In genomic region chr6:43828711-43829110, GRCh38 we compare ENCODE assay signal across 20 cellular contexts. TPM values are rescaled to one million over a fixed set of nuclear protein-coding genes. Genes with fewer than 3 reads are reported as not detected.
DNase-seq lines count a peak whose midpoint lies in the region; ATAC-seq and TF ChIP-seq lines count a peak whose summit lies in the region.
"Had no signal": no experiment of that assay in that cellular context is flagged by ENCODE, and none has a peak within 500 bp of the region (broad histone marks: within the 10 kb centered on the region; RNA-seq: fewer than 3 reads in every experiment).

No MANE protein-coding gene starts in this region.

- no peak overlapping the region for H3K9ac ChIP-seq in mesendoderm (ENCODE audit: low read length)

- H3K4me2 ChIP-seq in mesendoderm (ENCODE audit: low read length), result no peak overlapping the region

- no peak overlapping the region for H3K56ac ChIP-seq in mesendoderm (ENCODE audit: low read length)

- POLR2A ChIA-PET in WTC11 (lab: Charles Lee), result interaction anchor here (1.8 kb wide), 1 partner anchor 59 kb away, joined by 4 read pairs; the partner anchor contains the start of gene VEGFA

- H3K27ac ChIP-seq in mesendoderm (ENCODE audit: low read depth, low read length), result no peak overlapping the region
- H3K27ac ChIP-seq: dorsolateral prefrontal cortex, esophagus squamous epithelium had no signal

- WGBS in mesendoderm (ENCODE audit: extremely low coverage, insufficient coverage, low lambda C conversion rate), result no CpG with 5 or more reads among the region's 4 CpGs

- no peak overlapping the region for H4K8ac ChIP-seq in mesendoderm (ENCODE audit: low read depth, low read length)

- no peaks in the 10 kb centered on the region for H3K36me3 ChIP-seq in mesendoderm (ENCODE audit: control insufficient read depth, insufficient read depth, low read length)
- H3K36me3 ChIP-seq: esophagus squamous epithelium had no signal

- CTCF ChIA-PET in WTC11 (lab: Charles Lee), result interaction anchor here (0.7 to 1.5 kb wide), 12 partner anchors 10 to 268 kb away, joined by 3 to 9 read pairs (median 4); partner anchors contain the start of gene VEGFA

- H3K4me3 ChIP-seq in mesendoderm (ENCODE audit: low read length), result no peak overlapping the region
- H3K4me3 ChIP-seq: dorsolateral prefrontal cortex, esophagus squamous epithelium had no signal

- DNase-seq in NCI-H748 (lab: John Stamatoyannopoulos, UW; ENCODE audit: unreplicated experiment) (peak; percentile 21), NCI-H748 treated with DMSO at 0.1 percent for 48 hours (lab: John Stamatoyannopoulos, UW) (no peak), LHCN-M2 (ENCODE audit: low read depth) (peak; percentile 21), WTC11 (ENCODE audit: low spot score) (peak; percentile 35), mesendoderm (peak; percentile 75), COLO829 (ENCODE audit: low spot score) (no peak)
- DNase-seq in stimulated activated naive CD8-positive, alpha-beta T cell treated with anti-CD3 and anti-CD28 coated beads, Interleukin-15, Interleukin-2, amounts not matched to agents 100 U/mL and 50 U/mL, for 24 hours, result no peak
- DNase-seq: ACHN; DMS79 treated with DMSO at 0.1 percent for 48 hours; dorsolateral prefrontal cortex; esophagus squamous epithelium; glutamatergic neuron; naive thymus-derived CD8-positive, alpha-beta T cell; NCI-H1105; NCI-H2227 treated with DMSO at 0.1 percent for 48 hours; SIG-M5; stimulated activated CD4-positive, alpha-beta T cell treated with anti-CD3 and anti-CD28 coated beads, Interleukin-2, amount 100 ng/mL, for 24 hours had no signal

- H3K79me1 ChIP-seq in mesendoderm (ENCODE audit: low read length), result no peaks in the 10 kb centered on the region

- H3K36me3 Mint-ChIP-seq in WTC11, result no peaks in the 10 kb centered on the region
- H3K36me3 Mint-ChIP-seq: CD4-positive, CD25-positive, alpha-beta regulatory T cell; naive thymus-derived CD8-positive, alpha-beta T cell had no signal

- no peaks in the 10 kb centered on the region for H3K79me2 ChIP-seq in mesendoderm (ENCODE audit: control insufficient read depth, insufficient read depth, low read length)

- H3K4me3 Mint-ChIP-seq in WTC11, result no peak overlapping the region
- H3K4me3 Mint-ChIP-seq: CD4-positive, CD25-positive, alpha-beta regulatory T cell; naive thymus-derived CD8-positive, alpha-beta T cell; T-helper 2 cell treated with Interferon-gamma antibody and Interleukin-4, amounts not matched to agents 5 μg/mL and 100 μg/mL, for 36 hours had no signal

- no peaks in the 10 kb centered on the region for H3K27me3 ChIP-seq in mesendoderm (ENCODE audit: insufficient read depth, low read length, poor library complexity)

- H2AK5ac ChIP-seq in mesendoderm (ENCODE audit: low read length), result no peak overlapping the region

- H3K9me3 Mint-ChIP-seq in WTC11, result peaks cover 3% of the 10 kb centered on the region; the same call in 1 of the 2 replicates
- H3K9me3 Mint-ChIP-seq: CD4-positive, CD25-positive, alpha-beta regulatory T cell; naive thymus-derived CD8-positive, alpha-beta T cell; T-helper 2 cell treated with Interferon-gamma antibody and Interleukin-4, amounts not matched to agents 5 μg/mL and 100 μg/mL, for 36 hours had no signal

- H4K5ac ChIP-seq in mesendoderm (ENCODE audit: low read length), result no peak overlapping the region

- H2BK5ac ChIP-seq in mesendoderm (ENCODE audit: low read length), result no peak overlapping the region

- no peak overlapping the region for H3K18ac ChIP-seq in mesendoderm (ENCODE audit: low read length)

- H2BK15ac ChIP-seq in mesendoderm (replicated peaks; ENCODE audit: low read depth), result no peak overlapping the region

- H3K27ac Mint-ChIP-seq in WTC11, result no peak overlapping the region
- H3K27ac Mint-ChIP-seq: CD4-positive, CD25-positive, alpha-beta regulatory T cell; naive thymus-derived CD8-positive, alpha-beta T cell; T-helper 2 cell treated with Interferon-gamma antibody and Interleukin-4, amounts not matched to agents 5 μg/mL and 100 μg/mL, for 36 hours had no signal

- peaks cover 8% of the 10 kb centered on the region for H3K4me1 Mint-ChIP-seq in WTC11
- H3K4me1 Mint-ChIP-seq: CD4-positive, CD25-positive, alpha-beta regulatory T cell had no signal

- H3K27me3 Mint-ChIP-seq in WTC11 (ENCODE audit: low read depth), result no peaks in the 10 kb centered on the region

- peaks cover 2% of the 10 kb centered on the region for H3K4me1 ChIP-seq in mesendoderm (ENCODE audit: control insufficient read depth, low read depth, low read length)
- H3K4me1 ChIP-seq: esophagus squamous epithelium had no signal

- ATAC-seq in WTC11 (peak; percentile 85), GM21529 (IDR thresholded peaks at IDR 0.05; ENCODE audit: unreplicated experiment) (no peak)
- no peak for ATAC-seq in stimulated activated naive CD8-positive, alpha-beta T cell treated with anti-CD3 and anti-CD28 coated beads, Interleukin-15, Interleukin-2, amounts not matched to agents 100 U/mL and 50 U/mL, for 24 hours
- ATAC-seq: naive thymus-derived CD8-positive, alpha-beta T cell had no signal

- no peak overlapping the region for H3K23ac ChIP-seq in mesendoderm (ENCODE audit: low read length)

- no peak overlapping the region for H3K4ac ChIP-seq in mesendoderm (ENCODE audit: low read depth, low read length)

- no peak for TF ChIP-seq CTCF in WTC11 (IDR thresholded peaks at IDR 0.05)

- no peak overlapping the region for H2BK120ac ChIP-seq in mesendoderm (ENCODE audit: low read depth, low read length)

TF ChIP-seq in WTC11, 78 proteins besides CTCF, POLR2A, EP300 and RAD21 (continues in another document):
- TF ChIP-seq NFYB (CRISPR knock-in tag; conservative IDR thresholded peaks at IDR 0.05; ENCODE audit: low read depth), result peak; percentile 60
- TF ChIP-seq, protein P1, sequence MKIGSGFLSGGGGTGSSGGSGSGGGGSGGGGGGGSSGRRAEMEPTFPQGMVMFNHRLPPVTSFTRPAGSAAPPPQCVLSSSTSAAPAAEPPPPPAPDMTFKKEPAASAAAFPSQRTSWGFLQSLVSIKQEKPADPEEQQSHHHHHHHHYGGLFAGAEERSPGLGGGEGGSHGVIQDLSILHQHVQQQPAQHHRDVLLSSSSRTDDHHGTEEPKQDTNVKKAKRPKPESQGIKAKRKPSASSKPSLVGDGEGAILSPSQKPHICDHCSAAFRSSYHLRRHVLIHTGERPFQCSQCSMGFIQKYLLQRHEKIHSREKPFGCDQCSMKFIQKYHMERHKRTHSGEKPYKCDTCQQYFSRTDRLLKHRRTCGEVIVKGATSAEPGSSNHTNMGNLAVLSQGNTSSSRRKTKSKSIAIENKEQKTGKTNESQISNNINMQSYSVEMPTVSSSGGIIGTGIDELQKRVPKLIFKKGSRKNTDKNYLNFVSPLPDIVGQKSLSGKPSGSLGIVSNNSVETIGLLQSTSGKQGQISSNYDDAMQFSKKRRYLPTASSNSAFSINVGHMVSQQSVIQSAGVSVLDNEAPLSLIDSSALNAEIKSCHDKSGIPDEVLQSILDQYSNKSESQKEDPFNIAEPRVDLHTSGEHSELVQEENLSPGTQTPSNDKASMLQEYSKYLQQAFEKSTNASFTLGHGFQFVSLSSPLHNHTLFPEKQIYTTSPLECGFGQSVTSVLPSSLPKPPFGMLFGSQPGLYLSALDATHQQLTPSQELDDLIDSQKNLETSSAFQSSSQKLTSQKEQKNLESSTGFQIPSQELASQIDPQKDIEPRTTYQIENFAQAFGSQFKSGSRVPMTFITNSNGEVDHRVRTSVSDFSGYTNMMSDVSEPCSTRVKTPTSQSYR (CRISPR knock-in tag; IDR thresholded peaks at IDR 0.05), result no peak
- TF ChIP-seq, protein P2, sequence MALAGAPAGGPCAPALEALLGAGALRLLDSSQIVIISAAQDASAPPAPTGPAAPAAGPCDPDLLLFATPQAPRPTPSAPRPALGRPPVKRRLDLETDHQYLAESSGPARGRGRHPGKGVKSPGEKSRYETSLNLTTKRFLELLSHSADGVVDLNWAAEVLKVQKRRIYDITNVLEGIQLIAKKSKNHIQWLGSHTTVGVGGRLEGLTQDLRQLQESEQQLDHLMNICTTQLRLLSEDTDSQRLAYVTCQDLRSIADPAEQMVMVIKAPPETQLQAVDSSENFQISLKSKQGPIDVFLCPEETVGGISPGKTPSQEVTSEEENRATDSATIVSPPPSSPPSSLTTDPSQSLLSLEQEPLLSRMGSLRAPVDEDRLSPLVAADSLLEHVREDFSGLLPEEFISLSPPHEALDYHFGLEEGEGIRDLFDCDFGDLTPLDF (CRISPR knock-in tag; IDR thresholded peaks at IDR 0.05), result no peak
- no peak for TF ChIP-seq ATF6 (CRISPR knock-in tag; IDR thresholded peaks at IDR 0.05)

RNA-seq across cellular contexts. Expression of gene VEGFA, which starts 58.7 kb away (rescaled TPM):
- 323 and 326 TPM in 2 replicates for total RNA-seq in LHCN-M2 (2014; rRNA removed)
- 63.4 TPM for polyA plus RNA-seq in LHCN-M2 (2012)
- 41.9 to 44.4 TPM (median 43.8 TPM) in 3 replicates for total RNA-seq in WTC11 (2021)
- polyA plus RNA-seq in mesendoderm (2013, experiment 1 of 2), result 27.0 TPM
- polyA plus RNA-seq in mesendoderm (2013, experiment 2 of 2), result 29.4 TPM
- polyA plus RNA-seq: naive thymus-derived CD8-positive, alpha-beta T cell had no signal

Comparison
In these comparisons a context has a peak if more than half of its experiments do, and no peak if none do; other contexts are left out.
1. DNase-seq: peak in NCI-H748 (single experiment), LHCN-M2 (single experiment), WTC11 (single experiment) and mesendoderm (single experiment); none in NCI-H748 treated with DMSO at 0.1 percent for 48 hours (single experiment), stimulated activated naive CD8-positive, alpha-beta T cell treated with anti-CD3 and anti-CD28 coated beads, Interleukin-15, Interleukin-2, amounts not matched to agents 100 U/mL and 50 U/mL, for 24 hours (single experiment) and COLO829 (single experiment).